In the genomic region with DNA sequence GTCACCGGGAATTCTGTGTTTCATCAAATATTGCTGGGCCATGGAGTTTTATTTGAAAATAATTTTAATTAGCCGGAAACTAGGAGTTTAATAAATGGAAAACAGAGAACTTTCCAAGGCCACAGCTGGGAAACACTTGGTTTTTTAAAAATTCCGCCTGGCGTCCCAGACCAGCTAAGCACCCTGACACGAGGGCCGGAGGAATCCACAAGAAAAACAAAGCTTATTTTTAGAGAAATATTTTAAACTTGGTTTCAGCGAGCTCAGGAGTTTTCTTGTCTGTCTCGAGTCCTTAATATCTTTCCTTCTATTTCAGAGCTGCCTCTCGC, we compare ENCODE assay signal across 1 cellular context.
TF ChIP-seq lines count a peak whose summit lies in the region.

No MANE protein-coding gene starts in this region.

TF ChIP-seq in IMR-90, 13 proteins besides CTCF, POLR2A, EP300 and RAD21 (continued from another document):
- no peak for TF ChIP-seq FOS (IDR thresholded peaks at IDR 0.05; ENCODE audit: low read depth, low read length)
- TF ChIP-seq RFX5 (IDR thresholded peaks at IDR 0.05; ENCODE audit: low read depth, low read length): no peak
- no peak for TF ChIP-seq MXI1 (IDR thresholded peaks at IDR 0.05; ENCODE audit: borderline replicate concordance, low read depth, low read length)
